Comparison of ENCODE assay signal across 14 cellular contexts in genomic region chr20:8388707-8389106, GRCh38.
DNase-seq lines count a peak whose midpoint lies in the region; ATAC-seq, FAIRE-seq and TF ChIP-seq lines count a peak whose summit lies in the region.
"Had no signal": no experiment of that assay in that cellular context is flagged by ENCODE, and none has a peak within 500 bp of the region (broad histone marks: within the 10 kb centered on the region; RNA-seq: fewer than 3 reads in every experiment).

No MANE protein-coding gene starts in this region.

- TF ChIP-seq CTCF in osteoblast (IDR thresholded peaks at IDR 0.05; ENCODE audit: extremely low read depth, low read depth, low read length): no peak

- no peaks in the 10 kb centered on the region for H3K27me3 ChIP-seq in osteoblast (ENCODE audit: insufficient read depth, low read length)

- DNase-seq in EH (ENCODE audit: low read depth) (peak; percentile 70), NCI-H69 (lab: John Stamatoyannopoulos, UW) (peak; percentile 20), dedifferentiated amniotic fluid mesenchymal stem cell (ENCODE audit: extremely low spot score) (peak; percentile 54), osteoblast (ENCODE audit: insufficient read length, low spot score, missing footprints) (no peak), HTR-8/SVneo (ENCODE audit: insufficient read length, low spot score) (no peak), SW 1271 (lab: John Stamatoyannopoulos, UW) (no peak)
- DNase-seq: activated CD4-positive, alpha-beta T cell treated with anti-CD3 and anti-CD28 coated beads for 4 hours; activated CD8-positive, alpha-beta memory T cell treated with anti-CD3 and anti-CD28 coated beads, Interleukin-2, amount 10 ng/mL, durations not matched to agents 7 days and 5 days; DND-41; NCI-H226; stimulated activated CD4-positive, alpha-beta T cell treated with anti-CD3 and anti-CD28 coated beads, Interleukin-2, amount 100 ng/mL, for 24 hours; stimulated activated naive B cell treated with anti-CD40 and anti-IgM and Interleukin-4, amounts not matched to agents 10 μg/mL and 1 μg/mL and 100 μg/mL, for 72 hours had no signal

- H3K4me2 ChIP-seq in osteoblast (ENCODE audit: insufficient read depth, low read length): no peak overlapping the region

- ATAC-seq in HG03108 (IDR thresholded peaks at IDR 0.05; ENCODE audit: unreplicated experiment): no peak
- ATAC-seq: activated CD8-positive, alpha-beta memory T cell treated with anti-CD3 and anti-CD28 coated beads, Interleukin-2, amount 10 ng/mL, durations not matched to agents 7 days and 5 days had no signal

- no peaks in the 10 kb centered on the region for H3K36me3 ChIP-seq in osteoblast (ENCODE audit: insufficient read depth, low read length)

- H3K4me1 ChIP-seq in osteoblast (ENCODE audit: insufficient read depth, low read length): peaks cover 18% of the 10 kb centered on the region

- no peaks in the 10 kb centered on the region for H3K79me2 ChIP-seq in osteoblast (ENCODE audit: insufficient read depth, low read length)

- H3K4me3 ChIP-seq in osteoblast (ENCODE audit: insufficient read depth, low read length): no peak overlapping the region
- H3K4me3 ChIP-seq: skin epidermis had no signal

- peak overlapping the region; percentile 46 for H3K27ac ChIP-seq in osteoblast (ENCODE audit: low read depth, low read length)
- H3K27ac ChIP-seq: skin epidermis had no signal

- H3K9me3 ChIP-seq in osteoblast (ENCODE audit: low read depth, low read length): no peaks in the 10 kb centered on the region

- H2AFZ ChIP-seq in osteoblast (ENCODE audit: low read length): no peak overlapping the region

- H4K20me1 ChIP-seq in osteoblast (ENCODE audit: insufficient read depth, low read length): no peaks in the 10 kb centered on the region

- FAIRE-seq in HTR-8/SVneo (lab: Jason Lieb, UNC): no peak

Comparison
In these comparisons a context has a peak if more than half of its experiments do, and no peak if none do; other contexts are left out.
1. DNase-seq: peak in EH (single experiment), NCI-H69 (single experiment) and dedifferentiated amniotic fluid mesenchymal stem cell (single experiment); none in osteoblast (single experiment), HTR-8/SVneo (single experiment) and SW 1271 (0 of 2).